ENCODE assay signal across 8 cellular contexts in genomic region chr19:57916168-57916995, GRCh38. TPM values are rescaled to one million over a fixed set of nuclear protein-coding genes. Genes with fewer than 3 reads are reported as not detected.
DNase-seq lines count a peak whose midpoint lies in the region; ATAC-seq and TF ChIP-seq lines count a peak whose summit lies in the region.
"Not testable (repeated sequence)": the region's sequence is repeated elsewhere in the genome, so short reads cannot be mapped to it uniquely, and the experiment has no call there.

ZNF417 (minus strand) TSS chr19:57916592; CDS start chr19:57916411, 181 bp downstream.

- intact Hi-C loops in esophagus squamous epithelium (cut with DNase I), result loop anchor here (10.0 kb wide), 1 partner anchor 172 kb away; the partner anchor contains the start of gene ZNF776

- H3K4me1 ChIP-seq in esophagus squamous epithelium, result peaks cover 7 to 24% (median 8%) of the 10 kb centered on the region in 3 donors

- in situ Hi-C loops in KBM-7 (cut with MboI; ENCODE audit: low pct_unique_long_range_greater_than_20kb, low sequenced_read_pairs), result not testable (repeated sequence)

- H3K9me3 ChIP-seq in esophagus squamous epithelium, result peaks cover 0 to 40% (median 7%) of the 10 kb centered on the region in 3 donors

- peak within 1 kb of the TSS; percentile 93 for H3K27ac Mint-ChIP-seq in activated T-cell treated with anti-CD3 and anti-CD28 coated beads, Interleukin-2, amount 50 U/mL, for 24 hours

- peaks cover 0 to 56% (median 0%) of the 10 kb centered on the region in 3 donors for H3K36me3 ChIP-seq in esophagus squamous epithelium

- peak within 1 kb of the TSS; percentile 81 to 96 (median 90) for H3K4me3 ChIP-seq in esophagus squamous epithelium

- peaks cover 31% of the 10 kb centered on the region for H3K4me1 Mint-ChIP-seq in activated T-cell treated with anti-CD3 and anti-CD28 coated beads, Interleukin-2, amount 50 U/mL, for 24 hours (ENCODE audit: low read depth)

- peak; percentile 96 for ATAC-seq in GM21717 (IDR thresholded peaks at IDR 0.05; ENCODE audit: unreplicated experiment)

- peak; percentile 97 for DNase-seq in DMS79 (lab: John Stamatoyannopoulos, UW)
- peak; percentile 88 for DNase-seq in KBM-7
- DNase-seq in activated T-cell treated with anti-CD3 and anti-CD28 coated beads, Interleukin-2, amount 50 U/mL, for 24 hours, result peak; percentile 85
- DNase-seq in esophagus squamous epithelium (lab: John Stamatoyannopoulos, UW), result peak; percentile 51
- DNase-seq in myocyte (ENCODE audit: low read depth), result peak; percentile 94
- peak; percentile 59 to 85 for DNase-seq in stimulated activated CD8-positive, alpha-beta memory T cell treated with anti-CD3 and anti-CD28 coated beads, Interleukin-7, amount 100 ng/mL, for 48 hours (ENCODE audit: extremely low read depth in 1 of 2, low read depth in 1 of 2)

- peaks cover 45% of the 10 kb centered on the region for H3K9me3 Mint-ChIP-seq in activated T-cell treated with anti-CD3 and anti-CD28 coated beads, Interleukin-2, amount 50 U/mL, for 24 hours

- peak in 3 of 4 donors; percentile 10 to 39 (median 16) for TF ChIP-seq POLR2A in esophagus squamous epithelium (IDR thresholded peaks at IDR 0.05)

- H3K27me3 ChIP-seq in esophagus squamous epithelium, result not testable (repeated sequence)

- TF ChIP-seq CTCF in esophagus squamous epithelium (IDR thresholded peaks at IDR 0.05), result peak in 2 of 6 experiments; percentile 18 to 25

- peak within 1 kb of the TSS; percentile 92 for H3K4me3 Mint-ChIP-seq in activated T-cell treated with anti-CD3 and anti-CD28 coated beads, Interleukin-2, amount 50 U/mL, for 24 hours

- H3K36me3 Mint-ChIP-seq in activated T-cell treated with anti-CD3 and anti-CD28 coated beads, Interleukin-2, amount 50 U/mL, for 24 hours (ENCODE audit: low read depth), result peaks cover 75% of the 10 kb centered on the region

- peak within 1 kb of the TSS; percentile 76 to 91 (median 84) for H3K27ac ChIP-seq in esophagus squamous epithelium

- H3K27me3 Mint-ChIP-seq in activated T-cell treated with anti-CD3 and anti-CD28 coated beads, Interleukin-2, amount 50 U/mL, for 24 hours, result not testable (repeated sequence)

- WGBS in esophagus squamous epithelium, 2 donors, result 0% methylated on average over 10 of the region's 51 CpGs; no CpG with 5 or more reads in 1 of the 2 donors

TF ChIP-seq in PFSK-1, 5 proteins besides CTCF, POLR2A, EP300 and RAD21:
- TF ChIP-seq POLR2AphosphoS5 (IDR thresholded peaks at IDR 0.05; ENCODE audit: low read depth, low read length), result peak; percentile 52; the same call in 1 of the 2 replicates
TF ChIP-seq in PFSK-1: peak in this region for 1; not testable (repeated sequence) for 4.

RNA-seq across cellular contexts. Expression of gene ZNF417, which starts in this region (rescaled TPM):
- polyA plus RNA-seq in PFSK-1 (2012; ENCODE audit: insufficient read length, low read depth), result 1.2 TPM
- total RNA-seq in esophagus squamous epithelium (10 to 100 TPM in 1 of 4 donors, 1 to 10 TPM in 3; 4.3 to 11.1 (median 6.1) TPM), myocyte (8.1 and 10.9 TPM in 2 replicates)
- 6.9 TPM for polyA plus RNA-seq in myocyte (2012)

Comparison
In these comparisons a context has a peak if more than half of its experiments do, and no peak if none do; other contexts are left out.
1. Peak in every context shown above with its lines: DNase-seq, ATAC-seq, H3K4me3 ChIP-seq and H3K27ac ChIP-seq.